In the genomic region with DNA sequence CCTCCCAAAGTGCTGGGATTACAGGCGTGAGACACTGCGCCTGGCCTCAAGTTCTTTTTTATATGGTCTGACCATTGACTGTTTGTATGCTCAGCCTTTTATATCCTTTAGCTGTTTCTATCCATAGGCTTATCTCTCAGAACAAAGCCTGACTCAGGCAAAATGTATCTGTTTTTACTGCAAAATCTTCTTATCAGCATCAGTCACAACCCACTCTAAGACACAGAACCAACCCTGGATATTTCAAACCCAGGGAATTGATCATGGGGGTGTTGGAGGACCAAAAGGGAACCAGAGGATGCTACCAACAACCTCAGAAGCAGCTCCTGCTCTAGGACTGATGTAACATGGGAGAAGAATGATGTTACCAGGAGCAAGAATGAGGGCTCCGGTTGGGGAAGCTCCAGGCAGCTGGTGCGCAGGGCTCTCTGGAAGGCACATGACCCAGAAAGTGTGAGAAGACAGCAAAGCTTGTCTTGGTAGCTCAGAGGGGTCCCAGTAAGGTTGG, we compare ENCODE assay signal across 1 cellular context.
TF ChIP-seq lines count a peak whose summit lies in the region.

No MANE protein-coding gene starts in this region.

TF ChIP-seq in K562, 482 proteins besides CTCF, POLR2A, EP300 and RAD21 (continued from another document and continues in another):
- TF ChIP-seq, protein P1, sequence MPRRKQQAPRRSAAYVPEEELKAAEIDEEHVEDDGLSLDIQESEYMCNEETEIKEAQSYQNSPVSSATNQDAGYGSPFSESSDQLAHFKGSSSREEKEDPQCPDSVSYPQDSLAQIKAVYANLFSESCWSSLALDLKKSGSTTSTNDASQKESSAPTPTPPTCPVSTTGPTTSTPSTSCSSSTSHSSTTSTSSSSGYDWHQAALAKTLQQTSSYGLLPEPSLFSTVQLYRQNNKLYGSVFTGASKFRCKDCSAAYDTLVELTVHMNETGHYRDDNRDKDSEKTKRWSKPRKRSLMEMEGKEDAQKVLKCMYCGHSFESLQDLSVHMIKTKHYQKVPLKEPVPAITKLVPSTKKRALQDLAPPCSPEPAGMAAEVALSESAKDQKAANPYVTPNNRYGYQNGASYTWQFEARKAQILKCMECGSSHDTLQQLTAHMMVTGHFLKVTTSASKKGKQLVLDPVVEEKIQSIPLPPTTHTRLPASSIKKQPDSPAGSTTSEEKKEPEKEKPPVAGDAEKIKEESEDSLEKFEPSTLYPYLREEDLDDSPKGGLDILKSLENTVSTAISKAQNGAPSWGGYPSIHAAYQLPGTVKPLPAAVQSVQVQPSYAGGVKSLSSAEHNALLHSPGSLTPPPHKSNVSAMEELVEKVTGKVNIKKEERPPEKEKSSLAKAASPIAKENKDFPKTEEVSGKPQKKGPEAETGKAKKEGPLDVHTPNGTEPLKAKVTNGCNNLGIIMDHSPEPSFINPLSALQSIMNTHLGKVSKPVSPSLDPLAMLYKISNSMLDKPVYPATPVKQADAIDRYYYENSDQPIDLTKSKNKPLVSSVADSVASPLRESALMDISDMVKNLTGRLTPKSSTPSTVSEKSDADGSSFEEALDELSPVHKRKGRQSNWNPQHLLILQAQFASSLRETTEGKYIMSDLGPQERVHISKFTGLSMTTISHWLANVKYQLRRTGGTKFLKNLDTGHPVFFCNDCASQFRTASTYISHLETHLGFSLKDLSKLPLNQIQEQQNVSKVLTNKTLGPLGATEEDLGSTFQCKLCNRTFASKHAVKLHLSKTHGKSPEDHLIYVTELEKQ (CRISPR knock-in tag; IDR thresholded peaks at IDR 0.05), result no peak
- TF ChIP-seq SP1 (CRISPR knock-in tag; IDR thresholded peaks at IDR 0.05), result no peak
- no peak for TF ChIP-seq PRPF4 (IDR thresholded peaks at IDR 0.05; ENCODE audit: insufficient read depth, low read depth, low read length, poor library complexity, severe bottlenecking)
- no peak for TF ChIP-seq ETV6 (IDR thresholded peaks at IDR 0.05; ENCODE audit: borderline replicate concordance in 1 of 2, low read depth in 2 of 2, low read length in 1 of 2)
- no peak for TF ChIP-seq ETV6 (CRISPR knock-in tag; IDR thresholded peaks at IDR 0.05; ENCODE audit: borderline replicate concordance)
- no peak for TF ChIP-seq CXXC5 (CRISPR knock-in tag; IDR thresholded peaks at IDR 0.05)
- peak; percentile 91 for TF ChIP-seq FOSL1 (tag; conservative IDR thresholded peaks at IDR 0.05)
- TF ChIP-seq, protein P2, sequence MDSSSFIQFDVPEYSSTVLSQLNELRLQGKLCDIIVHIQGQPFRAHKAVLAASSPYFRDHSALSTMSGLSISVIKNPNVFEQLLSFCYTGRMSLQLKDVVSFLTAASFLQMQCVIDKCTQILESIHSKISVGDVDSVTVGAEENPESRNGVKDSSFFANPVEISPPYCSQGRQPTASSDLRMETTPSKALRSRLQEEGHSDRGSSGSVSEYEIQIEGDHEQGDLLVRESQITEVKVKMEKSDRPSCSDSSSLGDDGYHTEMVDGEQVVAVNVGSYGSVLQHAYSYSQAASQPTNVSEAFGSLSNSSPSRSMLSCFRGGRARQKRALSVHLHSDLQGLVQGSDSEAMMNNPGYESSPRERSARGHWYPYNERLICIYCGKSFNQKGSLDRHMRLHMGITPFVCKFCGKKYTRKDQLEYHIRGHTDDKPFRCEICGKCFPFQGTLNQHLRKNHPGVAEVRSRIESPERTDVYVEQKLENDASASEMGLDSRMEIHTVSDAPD (CRISPR knock-in tag; IDR thresholded peaks at IDR 0.05), result no peak
- TF ChIP-seq BCOR (IDR thresholded peaks at IDR 0.05), result no peak
- TF ChIP-seq, protein P3, sequence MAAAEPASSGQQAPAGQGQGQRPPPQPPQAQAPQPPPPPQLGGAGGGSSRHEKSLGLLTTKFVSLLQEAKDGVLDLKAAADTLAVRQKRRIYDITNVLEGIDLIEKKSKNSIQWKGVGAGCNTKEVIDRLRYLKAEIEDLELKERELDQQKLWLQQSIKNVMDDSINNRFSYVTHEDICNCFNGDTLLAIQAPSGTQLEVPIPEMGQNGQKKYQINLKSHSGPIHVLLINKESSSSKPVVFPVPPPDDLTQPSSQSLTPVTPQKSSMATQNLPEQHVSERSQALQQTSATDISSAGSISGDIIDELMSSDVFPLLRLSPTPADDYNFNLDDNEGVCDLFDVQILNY (CRISPR knock-in tag; IDR thresholded peaks at IDR 0.05), result no peak
- peak; percentile 64 for TF ChIP-seq MTA2 (IDR thresholded peaks at IDR 0.05; ENCODE audit: low read depth)
- no peak for TF ChIP-seq NCOA4 (IDR thresholded peaks at IDR 0.05; ENCODE audit: partially characterized antibody)
- TF ChIP-seq ZNF696 (CRISPR knock-in tag; conservative IDR thresholded peaks at IDR 0.05), result no peak
- TF ChIP-seq, protein P4, sequence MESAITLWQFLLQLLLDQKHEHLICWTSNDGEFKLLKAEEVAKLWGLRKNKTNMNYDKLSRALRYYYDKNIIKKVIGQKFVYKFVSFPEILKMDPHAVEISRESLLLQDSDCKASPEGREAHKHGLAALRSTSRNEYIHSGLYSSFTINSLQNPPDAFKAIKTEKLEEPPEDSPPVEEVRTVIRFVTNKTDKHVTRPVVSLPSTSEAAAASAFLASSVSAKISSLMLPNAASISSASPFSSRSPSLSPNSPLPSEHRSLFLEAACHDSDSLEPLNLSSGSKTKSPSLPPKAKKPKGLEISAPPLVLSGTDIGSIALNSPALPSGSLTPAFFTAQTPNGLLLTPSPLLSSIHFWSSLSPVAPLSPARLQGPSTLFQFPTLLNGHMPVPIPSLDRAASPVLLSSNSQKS (CRISPR knock-in tag; IDR thresholded peaks at IDR 0.05), result no peak
- TF ChIP-seq, protein P5, sequence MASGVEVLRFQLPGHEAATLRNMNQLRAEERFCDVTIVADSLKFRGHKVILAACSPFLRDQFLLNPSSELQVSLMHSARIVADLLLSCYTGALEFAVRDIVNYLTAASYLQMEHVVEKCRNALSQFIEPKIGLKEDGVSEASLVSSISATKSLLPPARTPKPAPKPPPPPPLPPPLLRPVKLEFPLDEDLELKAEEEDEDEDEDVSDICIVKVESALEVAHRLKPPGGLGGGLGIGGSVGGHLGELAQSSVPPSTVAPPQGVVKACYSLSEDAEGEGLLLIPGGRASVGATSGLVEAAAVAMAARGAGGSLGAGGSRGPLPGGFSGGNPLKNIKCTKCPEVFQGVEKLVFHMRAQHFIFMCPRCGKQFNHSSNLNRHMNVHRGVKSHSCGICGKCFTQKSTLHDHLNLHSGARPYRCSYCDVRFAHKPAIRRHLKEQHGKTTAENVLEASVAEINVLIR (CRISPR knock-in tag; IDR thresholded peaks at IDR 0.05), result no peak
- TF ChIP-seq, protein P6, sequence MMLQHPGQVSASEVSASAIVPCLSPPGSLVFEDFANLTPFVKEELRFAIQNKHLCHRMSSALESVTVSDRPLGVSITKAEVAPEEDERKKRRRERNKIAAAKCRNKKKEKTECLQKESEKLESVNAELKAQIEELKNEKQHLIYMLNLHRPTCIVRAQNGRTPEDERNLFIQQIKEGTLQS (IDR thresholded peaks at IDR 0.05), result peak; percentile 73; the same call in 1 of the 2 replicates
- TF ChIP-seq, protein P6 (CRISPR knock-in tag; conservative IDR thresholded peaks at IDR 0.05), result no peak
- TF ChIP-seq, protein P7, sequence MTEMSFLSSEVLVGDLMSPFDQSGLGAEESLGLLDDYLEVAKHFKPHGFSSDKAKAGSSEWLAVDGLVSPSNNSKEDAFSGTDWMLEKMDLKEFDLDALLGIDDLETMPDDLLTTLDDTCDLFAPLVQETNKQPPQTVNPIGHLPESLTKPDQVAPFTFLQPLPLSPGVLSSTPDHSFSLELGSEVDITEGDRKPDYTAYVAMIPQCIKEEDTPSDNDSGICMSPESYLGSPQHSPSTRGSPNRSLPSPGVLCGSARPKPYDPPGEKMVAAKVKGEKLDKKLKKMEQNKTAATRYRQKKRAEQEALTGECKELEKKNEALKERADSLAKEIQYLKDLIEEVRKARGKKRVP (CRISPR knock-in tag; IDR thresholded peaks at IDR 0.05), result 0 out of 2 replicates have a peak, but pooled peaks have one; percentile 33
- TF ChIP-seq, protein P8, sequence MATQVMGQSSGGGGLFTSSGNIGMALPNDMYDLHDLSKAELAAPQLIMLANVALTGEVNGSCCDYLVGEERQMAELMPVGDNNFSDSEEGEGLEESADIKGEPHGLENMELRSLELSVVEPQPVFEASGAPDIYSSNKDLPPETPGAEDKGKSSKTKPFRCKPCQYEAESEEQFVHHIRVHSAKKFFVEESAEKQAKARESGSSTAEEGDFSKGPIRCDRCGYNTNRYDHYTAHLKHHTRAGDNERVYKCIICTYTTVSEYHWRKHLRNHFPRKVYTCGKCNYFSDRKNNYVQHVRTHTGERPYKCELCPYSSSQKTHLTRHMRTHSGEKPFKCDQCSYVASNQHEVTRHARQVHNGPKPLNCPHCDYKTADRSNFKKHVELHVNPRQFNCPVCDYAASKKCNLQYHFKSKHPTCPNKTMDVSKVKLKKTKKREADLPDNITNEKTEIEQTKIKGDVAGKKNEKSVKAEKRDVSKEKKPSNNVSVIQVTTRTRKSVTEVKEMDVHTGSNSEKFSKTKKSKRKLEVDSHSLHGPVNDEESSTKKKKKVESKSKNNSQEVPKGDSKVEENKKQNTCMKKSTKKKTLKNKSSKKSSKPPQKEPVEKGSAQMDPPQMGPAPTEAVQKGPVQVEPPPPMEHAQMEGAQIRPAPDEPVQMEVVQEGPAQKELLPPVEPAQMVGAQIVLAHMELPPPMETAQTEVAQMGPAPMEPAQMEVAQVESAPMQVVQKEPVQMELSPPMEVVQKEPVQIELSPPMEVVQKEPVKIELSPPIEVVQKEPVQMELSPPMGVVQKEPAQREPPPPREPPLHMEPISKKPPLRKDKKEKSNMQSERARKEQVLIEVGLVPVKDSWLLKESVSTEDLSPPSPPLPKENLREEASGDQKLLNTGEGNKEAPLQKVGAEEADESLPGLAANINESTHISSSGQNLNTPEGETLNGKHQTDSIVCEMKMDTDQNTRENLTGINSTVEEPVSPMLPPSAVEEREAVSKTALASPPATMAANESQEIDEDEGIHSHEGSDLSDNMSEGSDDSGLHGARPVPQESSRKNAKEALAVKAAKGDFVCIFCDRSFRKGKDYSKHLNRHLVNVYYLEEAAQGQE (CRISPR knock-in tag; IDR thresholded peaks at IDR 0.05; ENCODE audit: low read depth), result no peak
- no peak for TF ChIP-seq ZFPM2 (CRISPR knock-in tag; IDR thresholded peaks at IDR 0.05)
- TF ChIP-seq POLR2G (IDR thresholded peaks at IDR 0.05; ENCODE audit: low read depth, low read length), result no peak
- TF ChIP-seq, protein P9, sequence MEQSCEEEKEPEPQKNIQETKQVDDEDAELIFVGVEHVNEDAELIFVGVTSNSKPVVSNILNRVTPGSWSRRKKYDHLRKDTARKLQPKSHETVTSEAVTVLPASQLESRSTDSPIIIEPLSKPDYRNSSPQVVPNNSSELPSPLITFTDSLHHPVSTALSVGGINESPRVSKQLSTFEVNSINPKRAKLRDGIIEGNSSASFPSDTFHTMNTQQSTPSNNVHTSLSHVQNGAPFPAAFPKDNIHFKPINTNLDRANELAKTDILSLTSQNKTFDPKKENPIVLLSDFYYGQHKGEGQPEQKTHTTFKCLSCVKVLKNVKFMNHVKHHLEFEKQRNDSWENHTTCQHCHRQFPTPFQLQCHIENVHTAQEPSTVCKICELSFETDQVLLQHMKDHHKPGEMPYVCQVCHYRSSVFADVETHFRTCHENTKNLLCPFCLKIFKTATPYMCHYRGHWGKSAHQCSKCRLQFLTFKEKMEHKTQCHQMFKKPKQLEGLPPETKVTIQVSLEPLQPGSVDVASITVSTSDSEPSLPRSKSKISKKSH (CRISPR knock-in tag; IDR thresholded peaks at IDR 0.05), result no peak
- peak; percentile 73 for TF ChIP-seq NCOR1 (IDR thresholded peaks at IDR 0.05)
- TF ChIP-seq RBM22 (IDR thresholded peaks at IDR 0.05; ENCODE audit: low read depth, low read length, poor library complexity, severe bottlenecking), result no peak
- TF ChIP-seq ZNF778 (CRISPR knock-in tag; IDR thresholded peaks at IDR 0.05), result no peak
- TF ChIP-seq ZNF766 (CRISPR knock-in tag; conservative IDR thresholded peaks at IDR 0.05), result 0 out of 2 replicates have a peak, but pooled peaks have one; percentile 61
- no peak for TF ChIP-seq BRD4 (IDR thresholded peaks at IDR 0.05)
- no peak for TF ChIP-seq CHD4 (IDR thresholded peaks at IDR 0.05; ENCODE audit: insufficient read depth, insufficient replicate concordance, low read depth, low read length, poor library complexity, severe bottlenecking)
- no peak for TF ChIP-seq NR1H2 (CRISPR knock-in tag; IDR thresholded peaks at IDR 0.05)
- TF ChIP-seq, protein P10, sequence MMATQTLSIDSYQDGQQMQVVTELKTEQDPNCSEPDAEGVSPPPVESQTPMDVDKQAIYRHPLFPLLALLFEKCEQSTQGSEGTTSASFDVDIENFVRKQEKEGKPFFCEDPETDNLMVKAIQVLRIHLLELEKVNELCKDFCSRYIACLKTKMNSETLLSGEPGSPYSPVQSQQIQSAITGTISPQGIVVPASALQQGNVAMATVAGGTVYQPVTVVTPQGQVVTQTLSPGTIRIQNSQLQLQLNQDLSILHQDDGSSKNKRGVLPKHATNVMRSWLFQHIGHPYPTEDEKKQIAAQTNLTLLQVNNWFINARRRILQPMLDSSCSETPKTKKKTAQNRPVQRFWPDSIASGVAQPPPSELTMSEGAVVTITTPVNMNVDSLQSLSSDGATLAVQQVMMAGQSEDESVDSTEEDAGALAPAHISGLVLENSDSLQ (IDR thresholded peaks at IDR 0.05), result no peak
- TF ChIP-seq, protein P11, sequence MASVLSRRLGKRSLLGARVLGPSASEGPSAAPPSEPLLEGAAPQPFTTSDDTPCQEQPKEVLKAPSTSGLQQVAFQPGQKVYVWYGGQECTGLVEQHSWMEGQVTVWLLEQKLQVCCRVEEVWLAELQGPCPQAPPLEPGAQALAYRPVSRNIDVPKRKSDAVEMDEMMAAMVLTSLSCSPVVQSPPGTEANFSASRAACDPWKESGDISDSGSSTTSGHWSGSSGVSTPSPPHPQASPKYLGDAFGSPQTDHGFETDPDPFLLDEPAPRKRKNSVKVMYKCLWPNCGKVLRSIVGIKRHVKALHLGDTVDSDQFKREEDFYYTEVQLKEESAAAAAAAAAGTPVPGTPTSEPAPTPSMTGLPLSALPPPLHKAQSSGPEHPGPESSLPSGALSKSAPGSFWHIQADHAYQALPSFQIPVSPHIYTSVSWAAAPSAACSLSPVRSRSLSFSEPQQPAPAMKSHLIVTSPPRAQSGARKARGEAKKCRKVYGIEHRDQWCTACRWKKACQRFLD (CRISPR knock-in tag; IDR thresholded peaks at IDR 0.05), result no peak; the same call in 1 of the 2 replicates
- TF ChIP-seq KLF1 (tag; IDR thresholded peaks at IDR 0.05), result no peak
- TF ChIP-seq RBM25 (IDR thresholded peaks at IDR 0.05; ENCODE audit: low read depth, low read length, severe bottlenecking), result no peak
- TF ChIP-seq JUND (IDR thresholded peaks at IDR 0.05; ENCODE audit: borderline replicate concordance, low read depth, low read length), result peak; percentile 77
- TF ChIP-seq JUND (tag; IDR thresholded peaks at IDR 0.05; ENCODE audit: borderline replicate concordance, low read depth, low read length), result peak; percentile 49; the same call in 1 of the 3 replicates
- TF ChIP-seq ZNF79 (CRISPR knock-in tag; IDR thresholded peaks at IDR 0.05; ENCODE audit: low read depth), result no peak
- TF ChIP-seq L3MBTL2 (IDR thresholded peaks at IDR 0.05), result peak; percentile 81
- TF ChIP-seq, protein P12, sequence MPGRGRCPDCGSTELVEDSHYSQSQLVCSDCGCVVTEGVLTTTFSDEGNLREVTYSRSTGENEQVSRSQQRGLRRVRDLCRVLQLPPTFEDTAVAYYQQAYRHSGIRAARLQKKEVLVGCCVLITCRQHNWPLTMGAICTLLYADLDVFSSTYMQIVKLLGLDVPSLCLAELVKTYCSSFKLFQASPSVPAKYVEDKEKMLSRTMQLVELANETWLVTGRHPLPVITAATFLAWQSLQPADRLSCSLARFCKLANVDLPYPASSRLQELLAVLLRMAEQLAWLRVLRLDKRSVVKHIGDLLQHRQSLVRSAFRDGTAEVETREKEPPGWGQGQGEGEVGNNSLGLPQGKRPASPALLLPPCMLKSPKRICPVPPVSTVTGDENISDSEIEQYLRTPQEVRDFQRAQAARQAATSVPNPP (IDR thresholded peaks at IDR 0.05; ENCODE audit: borderline replicate concordance, insufficient read depth, insufficient read length), result no peak
- TF ChIP-seq POLR2AphosphoS2 (IDR thresholded peaks at IDR 0.05; ENCODE audit: low read length), result no peak
- no peak for TF ChIP-seq MTF1 (CRISPR knock-in tag; IDR thresholded peaks at IDR 0.05; ENCODE audit: borderline replicate concordance)
